Comparison of ENCODE assay signal across 2 cellular contexts in genomic region chr11:56380120-56380519, GRCh38.
TF ChIP-seq lines count a peak whose summit lies in the region.

No MANE protein-coding gene starts in this region.

TF ChIP-seq in IMR-90, 13 proteins besides CTCF, POLR2A, EP300 and RAD21:
- no peak for TF ChIP-seq NFE2L2 (IDR thresholded peaks at IDR 0.05; ENCODE audit: low read depth, low read length)
- peak; percentile 82 for TF ChIP-seq CEBPB (IDR thresholded peaks at IDR 0.05; ENCODE audit: low read depth, low read length)
- TF ChIP-seq MAZ (IDR thresholded peaks at IDR 0.05; ENCODE audit: borderline replicate concordance, low read depth, low read length) = no peak
TF ChIP-seq in IMR-90: peak in this region for 1.

TF ChIP-seq in K562, 482 proteins besides CTCF, POLR2A, EP300 and RAD21:
- TF ChIP-seq CEBPG (CRISPR knock-in tag; IDR thresholded peaks at IDR 0.05) = no peak
- TF ChIP-seq CEBPG (tag; conservative IDR thresholded peaks at IDR 0.05 in 1 of 2, IDR thresholded peaks at IDR 0.05 in 1 of 2) = peak; percentile 37 to 98; a peak in 3 of 4 replicates
- no peak for TF ChIP-seq TCF7L2 (IDR thresholded peaks at IDR 0.05; ENCODE audit: low read depth, low read length)
- no peak for TF ChIP-seq SP1 (CRISPR knock-in tag; IDR thresholded peaks at IDR 0.05)
- TF ChIP-seq CEBPB (tag; IDR thresholded peaks at IDR 0.05) = peak; percentile 81
